9 cellular contexts compared by ENCODE assay signal in genomic region chr17:69607162-69607834, GRCh38.
DNase-seq lines count a peak whose midpoint lies in the region; ATAC-seq and TF ChIP-seq lines count a peak whose summit lies in the region.
"Had no signal": no experiment of that assay in that cellular context is flagged by ENCODE, and none has a peak within 500 bp of the region (broad histone marks: within the 10 kb centered on the region; RNA-seq: fewer than 3 reads in every experiment).

No MANE protein-coding gene starts in this region.

- peak overlapping the region; percentile 80 to 98 (median 95) for H3K27ac Mint-ChIP-seq in brain
- H3K27ac Mint-ChIP-seq: CD4-positive, CD25-positive, alpha-beta regulatory T cell had no signal

- peak; percentile 88 for DNase-seq in SIG-M5 treated with dmso at 0.1 percent for 504 hours (lab: John Stamatoyannopoulos, UW; ENCODE audit: unreplicated experiment)
- DNase-seq in SIG-M5 (lab: John Stamatoyannopoulos, UW): no peak
- DNase-seq in HuH-7 (ENCODE audit: low spot score): peak; percentile 17
- peak; percentile 75 to 82 for DNase-seq in NOMO-1 (lab: John Stamatoyannopoulos, UW; ENCODE audit: unreplicated experiment in 2 of 2)
- peak; percentile 65 for DNase-seq in iPS-NIHi11 (ENCODE audit: low spot score)
- DNase-seq in smooth muscle cell of the brain vasculature (ENCODE audit: low read depth, low spot score): peak; percentile 65

- H3K4me1 Mint-ChIP-seq in brain: peaks cover 52% of the 10 kb centered on the region

- peak overlapping the region in 2 of 5 experiments; percentile 9 to 40 for H3K4me3 Mint-ChIP-seq in brain
- H3K4me3 Mint-ChIP-seq: CD4-positive, CD25-positive, alpha-beta regulatory T cell had no signal

- TF ChIP-seq CTCF in brain (conservative IDR thresholded peaks at IDR 0.05): peak; percentile 89 to 91

- peaks cover 6 to 15% (median 9%) of the 10 kb centered on the region in 5 experiments for H3K9me3 Mint-ChIP-seq in brain

- peaks cover 5% of the 10 kb centered on the region for H3K36me3 Mint-ChIP-seq in brain
- H3K36me3 Mint-ChIP-seq: CD4-positive, CD25-positive, alpha-beta regulatory T cell had no signal

- peak; percentile 88 for ATAC-seq in GM21737 (IDR thresholded peaks at IDR 0.05; ENCODE audit: unreplicated experiment)

- H3K27me3 Mint-ChIP-seq in brain: no peaks in the 10 kb centered on the region
